In the genomic region with DNA sequence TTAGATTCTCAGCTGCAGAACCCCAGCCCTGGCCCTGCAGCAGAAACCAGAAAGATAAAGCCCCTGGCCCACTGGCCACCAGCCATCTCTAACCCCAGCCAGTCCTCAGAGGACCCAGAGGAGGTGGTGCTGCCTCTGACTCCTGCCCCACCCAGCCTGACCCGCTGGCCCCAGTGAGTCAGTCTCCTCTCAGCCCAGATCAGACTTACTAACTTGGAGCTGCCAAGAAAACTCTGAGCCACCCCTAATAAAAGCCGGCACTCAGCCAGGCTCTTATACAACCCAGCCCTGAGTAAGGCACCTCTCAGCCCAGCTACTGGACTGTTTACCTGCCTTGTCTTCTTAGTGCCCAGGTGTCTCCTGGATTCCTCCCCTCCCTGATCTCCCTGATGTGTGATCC, we compare ENCODE assay signal across 10 cellular contexts. TPM values are rescaled to one million over a fixed set of nuclear protein-coding genes. Genes with fewer than 3 reads are reported as not detected.
DNase-seq lines count a peak whose midpoint lies in the region; ATAC-seq, FAIRE-seq and TF ChIP-seq lines count a peak whose summit lies in the region.
"Had no signal": no experiment of that assay in that cellular context is flagged by ENCODE, and none has a peak within 500 bp of the region (broad histone marks: within the 10 kb centered on the region; RNA-seq: fewer than 3 reads in every experiment).

No MANE protein-coding gene starts in this region.

- H3K4me3 ChIP-seq in brain microvascular endothelial cell (ENCODE audit: low read depth, low read length) (no peak overlapping the region), kidney (ENCODE audit: low read length in 2 of 2) (no peak overlapping the region), thoracic aorta (no peak overlapping the region)
- H3K4me3 ChIP-seq: cardiac muscle cell had no signal

- TF ChIP-seq CTCF in brain microvascular endothelial cell (IDR thresholded peaks at IDR 0.05; ENCODE audit: low read depth, low read length, missing control alignments) (no peak), kidney (IDR thresholded peaks at IDR 0.05; ENCODE audit: borderline replicate concordance, extremely low read depth, insufficient read depth) (no peak), thoracic aorta (IDR thresholded peaks at IDR 0.05) (no peak)

- no peak overlapping the region for H3K9ac ChIP-seq in kidney (ENCODE audit: low read length in 2 of 2)

- DNase-seq in HS-27A (ENCODE audit: low read depth) (peak; percentile 49), brain microvascular endothelial cell (peak; percentile 72), kidney (peak; percentile 94), thoracic aorta (ENCODE audit: low spot score) (peak; percentile 74), pons (ENCODE audit: low spot score) (no peak), NCI-H510A (lab: John Stamatoyannopoulos, UW) (no peak), SKM-1 (lab: John Stamatoyannopoulos, UW; ENCODE audit: unreplicated experiment) (no peak)
- DNase-seq: NCI-H1930 had no signal

- H3K4me1 ChIP-seq in kidney (ENCODE audit: control insufficient read depth in 1 of 2, insufficient read depth in 1 of 2, low read depth in 1 of 2, low read length in 2 of 2) (peaks cover 2 to 4% of the 10 kb centered on the region in 2 donors), thoracic aorta (ENCODE audit: control insufficient read depth in 1 of 2, low read depth in 2 of 2) (peaks cover 9 to 52% of the 10 kb centered on the region in 2 donors)

- ATAC-seq in thoracic aorta (ENCODE audit: insufficient number of reproducible peaks, low FRiP score, low read depth) (peak; percentile 81), GM19035 (IDR thresholded peaks at IDR 0.05; ENCODE audit: unreplicated experiment) (no peak)

- in situ Hi-C loops in brain microvascular endothelial cell (cut with HindIII; ENCODE audit: low pct_ligation_motif_present, low sequenced_read_pairs) = no loop called here

- H3K9me3 ChIP-seq in kidney (ENCODE audit: control insufficient read depth in 1 of 2, low read length in 2 of 2) = no peaks in the 10 kb centered on the region
- H3K9me3 ChIP-seq in thoracic aorta = no peaks in the 10 kb centered on the region

- FAIRE-seq in kidney (lab: Jason Lieb, UNC) = no peak

- no peak overlapping the region for H3K27ac ChIP-seq in brain microvascular endothelial cell
- H3K27ac ChIP-seq in kidney (ENCODE audit: low read depth in 2 of 2, low read length in 2 of 2) = no peak overlapping the region
- H3K27ac ChIP-seq in thoracic aorta = peak overlapping the region; percentile 83 to 92
- H3K27ac ChIP-seq: cardiac muscle cell had no signal

- no peaks in the 10 kb centered on the region for H3K27me3 ChIP-seq in brain microvascular endothelial cell (replicated peaks)
- no peaks in the 10 kb centered on the region for H3K27me3 ChIP-seq in thoracic aorta (replicated peaks; ENCODE audit: insufficient read depth)
- H3K27me3 ChIP-seq: cardiac muscle cell had no signal

- H3K36me3 ChIP-seq in brain microvascular endothelial cell (replicated peaks) (no peaks in the 10 kb centered on the region), kidney (ENCODE audit: control insufficient read depth in 1 of 2, insufficient read depth in 2 of 2, low read length in 2 of 2) (no peaks in the 10 kb centered on the region), thoracic aorta (no peaks in the 10 kb centered on the region)
- H3K36me3 ChIP-seq: cardiac muscle cell had no signal

- intact Hi-C loops in kidney (cut with DNase I) = no loop called here

RNA-seq across cellular contexts. Expression of a gene that starts 2.0 kb away (rescaled TPM):
- 5.1 TPM for total RNA-seq in kidney
- polyA plus RNA-seq in kidney (ENCODE audit: insufficient read depth, low read depth, low replicate concordance) = 0.34 TPM
- under 1 TPM in 1 of 2 donors, not detected in 1; 0.35 TPM for total RNA-seq in thoracic aorta
- total RNA-seq: cardiac muscle cell had no signal

Comparison
In these comparisons a context has a peak if more than half of its experiments do, and no peak if none do; other contexts are left out.
1. DNase-seq: peak in HS-27A (single experiment), brain microvascular endothelial cell (single experiment), kidney (single experiment) and thoracic aorta (single experiment); none in pons (single experiment), NCI-H510A (single experiment) and SKM-1 (single experiment).
2. H3K27ac ChIP-seq: peak in thoracic aorta (2 of 2); none in brain microvascular endothelial cell (single experiment) and kidney (0 of 2).